In the genomic region with DNA sequence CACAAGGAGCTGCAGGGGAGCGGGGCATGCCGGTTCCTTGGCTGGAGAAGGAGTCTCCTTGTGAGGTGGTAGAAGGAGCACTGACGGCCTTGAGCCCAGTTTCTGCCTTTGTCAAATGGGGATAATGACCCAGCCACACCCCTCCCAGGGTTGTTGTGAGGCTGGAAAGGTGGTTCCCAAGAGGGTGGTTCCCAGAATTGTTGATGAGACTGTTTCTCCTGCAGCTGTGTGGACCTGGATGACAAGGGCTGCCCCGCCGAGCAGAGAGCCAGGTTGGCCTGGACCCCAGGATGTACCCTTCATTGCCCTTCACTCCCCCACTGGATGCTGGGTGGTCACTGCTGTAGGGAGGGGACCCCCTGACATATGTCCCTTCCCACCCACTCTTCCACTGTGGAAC, we compare ENCODE assay signal across 16 cellular contexts. TPM values are rescaled to one million over a fixed set of nuclear protein-coding genes. Genes with fewer than 3 reads are reported as not detected.
DNase-seq lines count a peak whose midpoint lies in the region; ATAC-seq and TF ChIP-seq lines count a peak whose summit lies in the region.
"Had no signal": no experiment of that assay in that cellular context is flagged by ENCODE, and none has a peak within 500 bp of the region (broad histone marks: within the 10 kb centered on the region; RNA-seq: fewer than 3 reads in every experiment).

No MANE protein-coding gene starts in this region.

- H3K27ac ChIP-seq in transverse colon = peak overlapping the region; percentile 12 to 54 (median 32)
- H3K27ac ChIP-seq: BLaER1 had no signal

- no peak for ATAC-seq in left ventricle myocardium superior
- ATAC-seq in left colon = peak; percentile 41
- ATAC-seq: HCT116 had no signal

- TF ChIP-seq CTCF in transverse colon (IDR thresholded peaks at IDR 0.05) = no peak

- peaks cover 0 to 45% (median 19%) of the 10 kb centered on the region in 4 donors for H3K4me1 ChIP-seq in transverse colon

- 75% methylated on average over 5 of the region's 5 CpGs; no CpG with 5 or more reads in 1 of the 2 donors for WGBS in transverse colon (ENCODE audit: low coverage in 1 of 2), 2 donors

- TF ChIP-seq EP300 in transverse colon (IDR thresholded peaks at IDR 0.05; ENCODE audit: low read depth) = no peak

- DNase-seq in left ventricle myocardium superior = peak; percentile 4
- no peak for DNase-seq in cardiac septum (ENCODE audit: low spot score)
- DNase-seq in left colon = peak in 1 of 2 donors; percentile 49
- DNase-seq in transverse colon = peak; percentile 61
- no peak for DNase-seq in midbrain (lab: John Stamatoyannopoulos, UW)
- no peak for DNase-seq in activated CD4-positive, alpha-beta T cell treated with anti-CD3 and anti-CD28 coated beads for 4 hours
- no peak for DNase-seq in cerebellum (ENCODE audit: low spot score)
- DNase-seq: 8988T; CD4-positive, alpha-beta memory T cell; DMS79 treated with DMSO at 0.1 percent for 48 hours; GF-D8; GOT3; H7 had no signal

- in situ Hi-C loops in transverse colon (cut with MboI; ENCODE audit: low pct_ligation_motif_present in 1 of 4, low pct_unique_long_range_greater_than_20kb in 1 of 4, low sequenced_read_pairs in 3 of 4) = no loop called here

- H3K4me3 ChIP-seq in transverse colon = no peak overlapping the region
- H3K4me3 ChIP-seq: BLaER1 had no signal

- TF ChIP-seq POLR2A in transverse colon (IDR thresholded peaks at IDR 0.05) = no peak

- H3K27me3 ChIP-seq in transverse colon = no peaks in the 10 kb centered on the region
- H3K27me3 ChIP-seq: BLaER1 had no signal

- peaks cover 0 to 9% (median 3%) of the 10 kb centered on the region in 4 donors for H3K36me3 ChIP-seq in transverse colon
- H3K36me3 ChIP-seq: BLaER1 had no signal

- intact Hi-C loops in left ventricle myocardium superior (cut with micrococcal nuclease) = no loop called here
- intact Hi-C loops in cardiac septum (cut with DNase I) = no loop called here
- intact Hi-C loops in left colon (cut with DNase I, micrococcal nuclease) = no loop called here
- intact Hi-C loops in transverse colon (cut with DNase I; ENCODE audit: low total_unique reads) = no loop called here

- H3K9me3 ChIP-seq in transverse colon = no peaks in the 10 kb centered on the region
- H3K9me3 ChIP-seq: BLaER1 had no signal

RNA-seq across cellular contexts. Expression of a gene that starts 10.8 kb away (rescaled TPM):
- 49.3 TPM for total RNA-seq in left ventricle myocardium superior
- total RNA-seq in cardiac septum = 48.5 TPM
- 10 to 100 TPM; 66.5 to 85.6 TPM for total RNA-seq in left colon
- 100 to 1,000 TPM in 3 of 4 donors, 10 to 100 TPM in 1; 99.3 to 215 (median 109) TPM for total RNA-seq in transverse colon
- total RNA-seq in cerebellum = 8.4 TPM

RNA-seq across cellular contexts. Expression of a gene that starts 18.2 kb away (rescaled TPM):
- 5.1 TPM for total RNA-seq in left ventricle myocardium superior
- total RNA-seq in cardiac septum = 0.65 TPM
- total RNA-seq in left colon = 10 to 100 TPM; 18.2 to 27.7 TPM
- 10 to 100 TPM; 25.9 to 44.5 (median 32.3) TPM for total RNA-seq in transverse colon
- total RNA-seq in cerebellum = not detected
- total RNA-seq: CD4-positive, alpha-beta memory T cell had no signal

RNA-seq across cellular contexts. Expression of a gene that starts 19.7 kb away (rescaled TPM):
- total RNA-seq in left ventricle myocardium superior (75.8 TPM), cardiac septum (84.4 TPM), left colon (100 to 1,000 TPM; 178 to 179 TPM), transverse colon (100 to 1,000 TPM; 175 to 439 (median 234) TPM), cerebellum (16.9 TPM)

RNA-seq across cellular contexts. Expression of a gene that starts 31.7 kb away (rescaled TPM):
- total RNA-seq in left ventricle myocardium superior (7.3 TPM), cardiac septum (15.3 TPM), left colon (10 to 100 TPM; 46.1 to 56.1 TPM), transverse colon (10 to 100 TPM; 19.9 to 82.6 (median 46.2) TPM), cerebellum (10.5 TPM)

RNA-seq across cellular contexts. Expression of a gene that starts 51.3 kb away (rescaled TPM):
- total RNA-seq in left ventricle myocardium superior = 5.8 TPM
- 10.9 TPM for total RNA-seq in cardiac septum
- total RNA-seq in left colon = 1 to 10 TPM in 1 of 2 donors, under 1 TPM in 1; 0.73 to 1.0 TPM
- 10 to 100 TPM in 1 of 4 donors, 1 to 10 TPM in 2, under 1 TPM in 1; 0.80 to 48.3 (median 1.3) TPM for total RNA-seq in transverse colon
- 1.5 TPM for total RNA-seq in cerebellum
- total RNA-seq: A673 had no signal

Comparison
In these comparisons a context has a peak if more than half of its experiments do, and no peak if none do; other contexts are left out.
1. DNase-seq: peak in left ventricle myocardium superior (single experiment) and transverse colon (single experiment); none in cardiac septum (single experiment), midbrain (single experiment), activated CD4-positive, alpha-beta T cell treated with anti-CD3 and anti-CD28 coated beads for 4 hours (0 of 2) and cerebellum (single experiment).